In the genomic region with DNA sequence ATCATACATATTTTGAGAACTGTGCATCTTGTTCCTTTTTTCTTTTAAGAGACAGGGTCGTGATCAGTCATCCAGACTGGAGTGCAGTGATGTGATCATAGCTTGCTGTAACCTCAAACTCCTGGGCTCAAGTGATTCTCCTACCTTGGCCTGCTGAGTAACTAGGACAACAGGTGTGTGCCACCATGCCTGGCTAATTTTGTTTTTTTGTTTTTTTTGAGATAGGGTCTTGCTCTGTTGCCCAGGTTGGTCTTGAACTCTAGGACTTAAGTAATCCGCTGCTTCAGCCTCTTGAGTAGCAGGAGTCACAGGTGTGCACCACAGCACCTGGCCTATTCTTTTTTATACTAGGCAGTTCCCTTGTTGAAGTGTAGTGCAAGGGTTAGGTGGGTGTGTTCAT, we compare ENCODE assay signal across 24 cellular contexts. TPM values are rescaled to one million over a fixed set of nuclear protein-coding genes. Genes with fewer than 3 reads are reported as not detected.
"Had no signal": no experiment of that assay in that cellular context is flagged by ENCODE, and none has a peak within 500 bp of the region (broad histone marks: within the 10 kb centered on the region; RNA-seq: fewer than 3 reads in every experiment).

No MANE protein-coding gene starts in this region.

- H3K27me3 ChIP-seq: gastrocnemius medialis, ovary, right lobe of liver, upper lobe of right lung had no signal

- H3K9me3 Mint-ChIP-seq: activated naive CD8-positive, alpha-beta T cell treated with anti-CD3 and anti-CD28 coated beads, Interleukin-2, amount 50 U/mL, for 24 hours had no signal

- H3K27me3 Mint-ChIP-seq: activated CD4-positive, alpha-beta T cell treated with anti-CD3 and anti-CD28 coated beads for 36 hours; activated CD8-positive, alpha-beta memory T cell treated with anti-CD3 and anti-CD28 coated beads, Interleukin-2, amount 10 ng/mL, durations not matched to agents 7 days and 5 days; activated naive CD4-positive, alpha-beta T cell treated with anti-CD3 and anti-CD28 coated beads, Interleukin-2, amount 10 ng/mL, durations not matched to agents 7 days and 5 days; activated naive CD8-positive, alpha-beta T cell treated with anti-CD3 and anti-CD28 coated beads, Interleukin-2, amount 50 U/mL, for 24 hours; naive thymus-derived CD4-positive, alpha-beta T cell had no signal

- H3K36me3 ChIP-seq: gastrocnemius medialis, ovary, right lobe of liver, thoracic aorta, upper lobe of right lung, WERI-Rb-1 had no signal

- H3K4me3 ChIP-seq: gastrocnemius medialis, ovary, right lobe of liver, thoracic aorta, upper lobe of right lung had no signal

- FAIRE-seq: small intestine had no signal

- DNase-seq: activated CD4-positive, alpha-beta T cell treated with anti-CD3 and anti-CD28 coated beads for 36 hours; activated CD4-positive, alpha-beta T cell treated with anti-CD3 and anti-CD28 coated beads, Interleukin-2, amount 50 U/mL, for 48 hours; activated CD8-positive, alpha-beta memory T cell treated with anti-CD3 and anti-CD28 coated beads, Interleukin-2, amount 10 ng/mL, durations not matched to agents 7 days and 5 days; activated effector memory CD4-positive, alpha-beta T cell treated with Interleukin-2 at 50 U/mL for 16 hours; activated naive CD4-positive, alpha-beta T cell treated with anti-CD3 and anti-CD28 coated beads, Interleukin-2, amount 10 ng/mL, durations not matched to agents 7 days and 5 days; activated naive CD8-positive, alpha-beta T cell treated with anti-CD3 and anti-CD28 coated beads, Interleukin-2, amount 50 U/mL, for 24 hours; anterior cingulate cortex; effector CD4-positive, alpha-beta T cell; gastrocnemius medialis; head of caudate nucleus; left ventricle myocardium superior; naive thymus-derived CD4-positive, alpha-beta T cell; ovary; right lobe of liver; small intestine; stimulated activated CD4-positive, alpha-beta T cell treated with anti-CD3 and anti-CD28 coated beads, Interleukin-15, amount 100 ng/mL, for 24 hours; stimulated activated CD4-positive, alpha-beta T cell treated with anti-CD3 and anti-CD28 coated beads, Interleukin-2, amount 100 ng/mL, for 48 hours; T-helper 2 cell; upper lobe of right lung; WERI-Rb-1 had no signal

- H3K27ac ChIP-seq: gastrocnemius medialis, ovary, right lobe of liver, thoracic aorta, upper lobe of right lung, WERI-Rb-1 had no signal

- ATAC-seq: gastrocnemius medialis, upper lobe of right lung had no signal

- H3K9me3 ChIP-seq: gastrocnemius medialis, ovary, right lobe of liver, upper lobe of right lung had no signal

- H3K4me3 Mint-ChIP-seq: activated CD4-positive, alpha-beta T cell treated with anti-CD3 and anti-CD28 coated beads for 36 hours; activated CD8-positive, alpha-beta memory T cell treated with anti-CD3 and anti-CD28 coated beads, Interleukin-2, amount 10 ng/mL, durations not matched to agents 7 days and 5 days; activated naive CD4-positive, alpha-beta T cell treated with anti-CD3 and anti-CD28 coated beads, Interleukin-2, amount 10 ng/mL, durations not matched to agents 7 days and 5 days; activated naive CD8-positive, alpha-beta T cell treated with anti-CD3 and anti-CD28 coated beads, Interleukin-2, amount 50 U/mL, for 24 hours had no signal

- H3K27ac Mint-ChIP-seq: activated CD8-positive, alpha-beta memory T cell treated with anti-CD3 and anti-CD28 coated beads, Interleukin-2, amount 10 ng/mL, durations not matched to agents 7 days and 5 days had no signal

RNA-seq across cellular contexts. Expression of a gene that starts 53.7 kb away (rescaled TPM):
- total RNA-seq: activated CD4-positive, alpha-beta T cell treated with anti-CD3 and anti-CD28 coated beads for 36 hours; activated CD8-positive, alpha-beta memory T cell treated with anti-CD3 and anti-CD28 coated beads, Interleukin-2, amount 10 ng/mL, durations not matched to agents 7 days and 5 days; gastrocnemius medialis; kidney epithelial cell; left ventricle myocardium superior; mononuclear cell; naive thymus-derived CD4-positive, alpha-beta T cell; ovary; right lobe of liver; thoracic aorta; upper lobe of right lung had no signal
- polyA plus RNA-seq: esophagus; naive thymus-derived CD4-positive, alpha-beta T cell; ovary had no signal
